ENCODE assay signal across 25 cellular contexts in genomic region chr6:117034547-117034946, GRCh38.
DNase-seq lines count a peak whose midpoint lies in the region; ATAC-seq, FAIRE-seq and TF ChIP-seq lines count a peak whose summit lies in the region.
"Had no signal": no experiment of that assay in that cellular context is flagged by ENCODE, and none has a peak within 500 bp of the region (broad histone marks: within the 10 kb centered on the region; RNA-seq: fewer than 3 reads in every experiment).

No MANE protein-coding gene starts in this region.

- H2AFZ ChIP-seq in mammary epithelial cell (ENCODE audit: low read depth, low read length), result no peak overlapping the region

- TF ChIP-seq CTCF in mammary epithelial cell (conservative IDR thresholded peaks at IDR 0.05 in 1 of 2, IDR thresholded peaks at IDR 0.05 in 1 of 2; ENCODE audit: extremely low read depth in 1 of 2, insufficient read depth in 1 of 2, low read depth in 1 of 2, low read length in 2 of 2), result no peak
- no peak for TF ChIP-seq CTCF in MCF 10A (IDR thresholded peaks at IDR 0.05; ENCODE audit: unreplicated experiment)
- no peak for TF ChIP-seq CTCF in HEK293 (tag by site-specific recombination; IDR thresholded peaks at IDR 0.05)
- TF ChIP-seq CTCF in bronchial epithelial cell (IDR thresholded peaks at IDR 0.05; ENCODE audit: insufficient read depth, low read length, severe bottlenecking), result no peak
- TF ChIP-seq CTCF in foreskin keratinocyte (conservative IDR thresholded peaks at IDR 0.05), result no peak

- H3K27ac Mint-ChIP-seq in MCF 10A (ENCODE audit: low read depth, unreplicated experiment), result no peak overlapping the region
- H3K27ac Mint-ChIP-seq: B cell; CD4-positive, alpha-beta T cell; CD8-positive, alpha-beta T cell had no signal

- no peaks in the 10 kb centered on the region for H3K79me2 ChIP-seq in mammary epithelial cell (ENCODE audit: insufficient read depth, low read length)

- H3K36me3 ChIP-seq in mammary epithelial cell (ENCODE audit: insufficient read depth, low read length), result no peaks in the 10 kb centered on the region
- no peaks in the 10 kb centered on the region for H3K36me3 ChIP-seq in HEK293 (ENCODE audit: control insufficient read depth in 2 of 2, insufficient read depth in 1 of 2, low read length in 2 of 2)
- H3K36me3 ChIP-seq in bronchial epithelial cell (ENCODE audit: control insufficient read depth, insufficient read depth, low read length), result no peaks in the 10 kb centered on the region
- H3K36me3 ChIP-seq: BLaER1 treated with 17β-estradiol and CSF1 and Interleukin-3, amounts not matched to agents 10 nM and 100 nM had no signal

- H3K27me3 Mint-ChIP-seq in MCF 10A (ENCODE audit: insufficient read depth, unreplicated experiment), result peaks cover 23% of the 10 kb centered on the region
- H3K27me3 Mint-ChIP-seq: B cell; CD4-positive, alpha-beta T cell had no signal

- no peak for FAIRE-seq in bronchial epithelial cell (lab: Jason Lieb, UNC)
- FAIRE-seq: A549, D721Med, G401.6, GM12878, GM12892, GM18507 had no signal

- H3K9me3 ChIP-seq in mammary epithelial cell (replicated peaks; ENCODE audit: insufficient read depth, low read length), result no peaks in the 10 kb centered on the region
- no peaks in the 10 kb centered on the region for H3K9me3 ChIP-seq in HEK293 (ENCODE audit: control insufficient read depth, insufficient read depth, low read depth, low read length)
- H3K9me3 ChIP-seq: A549; BLaER1 treated with 17β-estradiol and CSF1 and Interleukin-3, amounts not matched to agents 10 nM and 100 nM; Caco-2 had no signal

- ATAC-seq in foreskin keratinocyte (peak; percentile 58), left lobe of liver (no peak)
- ATAC-seq: A549; CD8-positive, alpha-beta T cell; GM12878 had no signal

- H3K4me2 ChIP-seq in mammary epithelial cell (ENCODE audit: insufficient read depth, low read depth, low read length), result no peak overlapping the region
- H3K4me2 ChIP-seq: A549; BLaER1 treated with 17β-estradiol and CSF1 and Interleukin-3, amounts not matched to agents 10 nM and 100 nM had no signal

- H3K9ac ChIP-seq in mammary epithelial cell (ENCODE audit: insufficient read depth, low read length), result no peak overlapping the region
- H3K9ac ChIP-seq: BLaER1 treated with 17β-estradiol and CSF1 and Interleukin-3, amounts not matched to agents 10 nM and 100 nM had no signal

- H3K27ac ChIP-seq in mammary epithelial cell (ENCODE audit: insufficient read depth, low read depth, low read length), result no peak overlapping the region
- H3K27ac ChIP-seq in HEK293 (ENCODE audit: extremely low read depth, low read depth, low read length), result no peak overlapping the region
- H3K27ac ChIP-seq in foreskin keratinocyte, result no peak overlapping the region
- H3K27ac ChIP-seq: 22Rv1; A549; BLaER1 treated with 17β-estradiol and CSF1 and Interleukin-3, amounts not matched to agents 10 nM and 100 nM; C4-2B had no signal

- 89% methylated on average over 2 of the region's 2 CpGs for WGBS in mammary epithelial cell (ENCODE audit: low coverage, missing lambda C conversion rate)

- DNase-seq in mammary epithelial cell (peak; percentile 6), MCF 10A (ENCODE audit: unreplicated experiment) (no peak), bronchial epithelial cell (ENCODE audit: low read depth) (peak; percentile 37), foreskin keratinocyte (peak; percentile 7 to 54), HPDE6-E6E7 (ENCODE audit: extremely low spot score) (no peak), left lobe of liver (ENCODE audit: low spot score) (no peak), NCI-H187 (lab: John Stamatoyannopoulos, UW) (no peak)
- DNase-seq: AML-193; Caco-2; Calu3; CD4-positive, alpha-beta T cell; CD8-positive, alpha-beta T cell; DMS79 treated with DMSO at 0.1 percent for 48 hours; GF-D8 had no signal

- no peaks in the 10 kb centered on the region for H3K4me1 Mint-ChIP-seq in MCF 10A (ENCODE audit: insufficient read depth, unreplicated experiment)
- H3K4me1 Mint-ChIP-seq: B cell had no signal

- in situ Hi-C loops in mammary epithelial cell (cut with MboI; ENCODE audit: low sequenced_read_pairs in 2 of 2), result no loop called here

- no peak overlapping the region for H3K4me3 Mint-ChIP-seq in MCF 10A (ENCODE audit: unreplicated experiment)
- H3K4me3 Mint-ChIP-seq: B cell; CD4-positive, alpha-beta T cell; CD8-positive, alpha-beta T cell had no signal

- H4K20me1 ChIP-seq in mammary epithelial cell (ENCODE audit: insufficient read depth, low read length), result no peaks in the 10 kb centered on the region
- H4K20me1 ChIP-seq: BLaER1 treated with 17β-estradiol and CSF1 and Interleukin-3, amounts not matched to agents 10 nM and 100 nM had no signal

- H3K9me3 Mint-ChIP-seq in MCF 10A (ENCODE audit: unreplicated experiment), result no peaks in the 10 kb centered on the region
- H3K9me3 Mint-ChIP-seq: CD8-positive, alpha-beta T cell had no signal

- POLR2A ChIA-PET in MCF 10A (lab: Yijun Ruan, JAX), result no interaction called here
- POLR2A ChIA-PET in HEK293 (lab: Yijun Ruan, JAX), result no interaction called here

- no peak overlapping the region for H3K4me3 ChIP-seq in mammary epithelial cell (replicated peaks in 1 of 3; ENCODE audit: insufficient read depth in 1 of 3, low read depth in 2 of 3, low read length in 3 of 3)
- no peak overlapping the region for H3K4me3 ChIP-seq in HEK293 (ENCODE audit: low read depth, low read length)
- no peak overlapping the region for H3K4me3 ChIP-seq in bronchial epithelial cell (ENCODE audit: low read depth, low read length)
- H3K4me3 ChIP-seq: A549; BLaER1 treated with 17β-estradiol and CSF1 and Interleukin-3, amounts not matched to agents 10 nM and 100 nM; GM12878 had no signal

- H3K4me1 ChIP-seq in mammary epithelial cell (ENCODE audit: insufficient read depth, low read length) (no peaks in the 10 kb centered on the region), HEK293 (ENCODE audit: control insufficient read depth, insufficient read depth, low read length) (no peaks in the 10 kb centered on the region), foreskin keratinocyte (peaks cover 3% of the 10 kb centered on the region)
- H3K4me1 ChIP-seq: A549; BLaER1 treated with 17β-estradiol and CSF1 and Interleukin-3, amounts not matched to agents 10 nM and 100 nM; Caco-2 had no signal

- BruUV-seq in mammary epithelial cell (replicated peaks; lab: Mats Ljungman, UMichigan) (no TSS peak), MCF 10A (replicated peaks; lab: Mats Ljungman, UMichigan) (no TSS peak)

- intact Hi-C loops in mammary epithelial cell (cut with micrococcal nuclease) (no loop called here), MCF 10A (cut with micrococcal nuclease) (no loop called here)

- no peaks in the 10 kb centered on the region for H3K36me3 Mint-ChIP-seq in MCF 10A (ENCODE audit: insufficient read depth, unreplicated experiment)
- H3K36me3 Mint-ChIP-seq: CD8-positive, alpha-beta T cell had no signal

- dilution Hi-C loops in mammary epithelial cell (cut with HindIII; ENCODE audit: low sequenced_read_pairs), result no loop called here

- CTCF ChIA-PET in mammary epithelial cell (lab: Charles Lee; ENCODE audit: low non-redundant PET), result no interaction called here
- CTCF ChIA-PET in MCF 10A (lab: Yijun Ruan, JAX), result no interaction called here
- CTCF ChIA-PET in HEK293 (lab: Yijun Ruan, JAX), result no interaction called here

- H3K27me3 ChIP-seq in mammary epithelial cell (ENCODE audit: insufficient read depth, low read length) (no peaks in the 10 kb centered on the region), bronchial epithelial cell (ENCODE audit: control insufficient read depth, insufficient read depth, low read length) (no peaks in the 10 kb centered on the region), foreskin keratinocyte (no peaks in the 10 kb centered on the region)
- H3K27me3 ChIP-seq: BLaER1 treated with 17β-estradiol and CSF1 and Interleukin-3, amounts not matched to agents 10 nM and 100 nM had no signal

TF ChIP-seq in HEK293, 187 proteins besides CTCF, POLR2A, EP300 and RAD21:
- TF ChIP-seq BCL11B (tag by site-specific recombination; IDR thresholded peaks at IDR 0.05; ENCODE audit: low read depth) (no peak), ATF2 (tag by site-specific recombination; IDR thresholded peaks at IDR 0.05; ENCODE audit: low read depth) (peak; percentile 32; the same call in 1 of the 2 replicates)

Comparison
In these comparisons a context has a peak if more than half of its experiments do, and no peak if none do; other contexts are left out.
1. DNase-seq: peak in mammary epithelial cell (single experiment), bronchial epithelial cell (single experiment) and foreskin keratinocyte (2 of 2); none in MCF 10A (single experiment), HPDE6-E6E7 (single experiment), left lobe of liver (single experiment) and NCI-H187 (0 of 2).